In genomic region chr2:18378020-18378653, GRCh38 we compare ENCODE assay signal across 8 cellular contexts.
DNase-seq lines count a peak whose midpoint lies in the region; ATAC-seq and TF ChIP-seq lines count a peak whose summit lies in the region.

No MANE protein-coding gene starts in this region.

- 39% methylated on average over 4 of the region's 4 CpGs for WGBS in SK-N-SH (ENCODE audit: low lambda C conversion rate)

- no peak overlapping the region for H3K4me3 Mint-ChIP-seq in nephron progenitor cell
- H3K4me3 Mint-ChIP-seq in T-helper 17 cell: no peak overlapping the region

- H3K79me2 ChIP-seq in HCT116 (ENCODE audit: insufficient read depth, low read length): no peaks in the 10 kb centered on the region
- H3K79me2 ChIP-seq in SK-N-SH (ENCODE audit: insufficient read depth): no peaks in the 10 kb centered on the region

- H2AFZ ChIP-seq in HCT116 (ENCODE audit: low read depth, low read length, poor library complexity, severe bottlenecking): no peak overlapping the region
- H2AFZ ChIP-seq in SK-N-SH (ENCODE audit: low read depth): no peak overlapping the region

- H3K36me3 Mint-ChIP-seq in nephron progenitor cell (ENCODE audit: low read depth): no peaks in the 10 kb centered on the region
- no peaks in the 10 kb centered on the region for H3K36me3 Mint-ChIP-seq in T-helper 17 cell (ENCODE audit: low read depth)

- H4K20me1 ChIP-seq in HCT116 (ENCODE audit: insufficient read depth): no peaks in the 10 kb centered on the region
- H4K20me1 ChIP-seq in SK-N-SH (ENCODE audit: insufficient read depth): no peaks in the 10 kb centered on the region

- no peaks in the 10 kb centered on the region for H3K9me3 Mint-ChIP-seq in nephron progenitor cell

- no TSS peak for BruUV-seq in HCT116 (replicated peaks; lab: Mats Ljungman, UMichigan)

- H3K9me2 ChIP-seq in HCT116 (ENCODE audit: insufficient read depth) (no peaks in the 10 kb centered on the region), SK-N-SH (no peaks in the 10 kb centered on the region)

- H3K9ac ChIP-seq in HCT116 (ENCODE audit: low read length): no peak overlapping the region
- no peak overlapping the region for H3K9ac ChIP-seq in SK-N-SH

- intact Hi-C loops in HCT116 (cut with micrococcal nuclease): loop anchor here (1.0 to 10.0 kb wide), 3 partner anchors 527 to 907 kb away; no protein-coding TSS in a partner anchor

- H3K27ac ChIP-seq in AG04450 (ENCODE audit: low read depth, low read length) (no peak overlapping the region), HCT116 (ENCODE audit: low read depth, low read length) (no peak overlapping the region), SK-N-SH (ENCODE audit: low read depth in 2 of 2, low read length in 1 of 2) (no peak overlapping the region)

- H3K27ac Mint-ChIP-seq in nephron progenitor cell (no peak overlapping the region), T-helper 17 cell (no peak overlapping the region)

- no peak for TF ChIP-seq EP300 in SK-N-SH (IDR thresholded peaks at IDR 0.05; ENCODE audit: borderline replicate concordance in 1 of 2, low read depth in 1 of 2, low read length in 1 of 2)

- no peak overlapping the region for H3K4me2 ChIP-seq in HCT116 (ENCODE audit: low read length)
- H3K4me2 ChIP-seq in SK-N-SH: no peak overlapping the region

- H3K4me3 ChIP-seq in AG04450 (ENCODE audit: low read depth, low read length) (no peak overlapping the region), GM12865 (ENCODE audit: low read depth, low read length) (no peak overlapping the region), HCT116 (replicated peaks in 1 of 2; ENCODE audit: low read depth in 1 of 2, low read length in 2 of 2) (no peak overlapping the region), SK-N-SH (ENCODE audit: low read depth in 2 of 2, low read length in 1 of 2) (no peak overlapping the region; a peak in 1 of 4 replicates)

- H3K4me1 Mint-ChIP-seq in nephron progenitor cell (peaks cover 9% of the 10 kb centered on the region), T-helper 17 cell (peaks cover 2% of the 10 kb centered on the region)

- DNase-seq in AG04450 (ENCODE audit: low read depth, low spot score) (no peak), GM12865 (ENCODE audit: low read depth) (peak; percentile 37), HCT116 (ENCODE audit: low read depth, low spot score) (peak; percentile 19), M059J (ENCODE audit: low read depth) (peak; percentile 50), SK-N-SH (peak; percentile 62), fibroblast of gingiva (ENCODE audit: low read depth) (peak; percentile 16), nephron progenitor cell (peak; percentile 55), T-helper 17 cell (no peak)

- TF ChIP-seq RAD21 in HCT116 (IDR thresholded peaks at IDR 0.05; ENCODE audit: low read depth): peak; percentile 76
- peak; percentile 86 for TF ChIP-seq RAD21 in SK-N-SH (IDR thresholded peaks at IDR 0.05; ENCODE audit: low read length)

- RAD21 ChIA-PET in HCT116 (lab: Charles Lee; ENCODE audit: low non-redundant PET in 1 of 2, low total read pairs in 2 of 2, uncharacterized antibody in 2 of 2, unreplicated experiment in 2 of 2): no interaction called here

- CTCF ChIA-PET in AG04450 (lab: Charles Lee): interaction anchor here (0.6 to 4.6 kb wide), 50 partner anchors 9 to 908 kb away, joined by 3 to 32 read pairs (median 5); no protein-coding TSS in a partner anchor
- CTCF ChIA-PET in HCT116 (lab: Charles Lee): interaction anchor here (0.6 to 2.0 kb wide), 9 partner anchors 8 to 983 kb away, joined by 3 to 10 read pairs (median 3); no protein-coding TSS in a partner anchor
- CTCF ChIA-PET in SK-N-SH (lab: Yijun Ruan, JAX): interaction anchor here (0.6 to 5.9 kb wide), 26 partner anchors 8 to 1475 kb away, joined by 3 to 69 read pairs (median 5); partner anchors contain the start of gene KCNS3

- H3K36me3 ChIP-seq in HCT116 (ENCODE audit: control insufficient read depth in 1 of 2, insufficient read depth in 2 of 2, low read length in 2 of 2): no peaks in the 10 kb centered on the region
- H3K36me3 ChIP-seq in SK-N-SH (replicated peaks in 1 of 2; ENCODE audit: control insufficient read depth in 1 of 2, insufficient read depth in 2 of 2, low read length in 1 of 2): no peaks in the 10 kb centered on the region

- ATAC-seq in HCT116: peak; percentile 84
- no peak for ATAC-seq in T-helper 17 cell

- H3K9me3 ChIP-seq in AG04450 (ENCODE audit: control insufficient read depth, insufficient read depth, low read length) (no peaks in the 10 kb centered on the region), HCT116 (ENCODE audit: control insufficient read depth in 1 of 2, insufficient read depth in 1 of 2, low read depth in 1 of 2, low read length in 2 of 2) (no peaks in the 10 kb centered on the region), SK-N-SH (no peaks in the 10 kb centered on the region), T-helper 17 cell (ENCODE audit: control insufficient read depth, low read length, poor library complexity, severe bottlenecking) (no peaks in the 10 kb centered on the region)

- TF ChIP-seq CTCF in AG04450 (IDR thresholded peaks at IDR 0.05; ENCODE audit: low read depth, low read length): peak; percentile 87
- TF ChIP-seq CTCF in GM12865 (IDR thresholded peaks at IDR 0.05; ENCODE audit: insufficient read depth, low read depth, low read length, missing control alignments): peak; percentile 75
- TF ChIP-seq CTCF in HCT116 (IDR thresholded peaks at IDR 0.05 in 2 of 3, conservative IDR thresholded peaks at IDR 0.05 in 1 of 3; ENCODE audit: borderline replicate concordance in 1 of 3, insufficient read depth in 1 of 3, low read depth in 2 of 3, low read length in 2 of 3): peak; percentile 63 to 84 (median 74); a peak in 5 of 6 replicates
- peak; percentile 98 for TF ChIP-seq CTCF in SK-N-SH (IDR thresholded peaks at IDR 0.05)
- TF ChIP-seq CTCF in nephron progenitor cell (IDR thresholded peaks at IDR 0.05): peak; percentile 87

- H3K4me1 ChIP-seq in HCT116 (ENCODE audit: control insufficient read depth in 1 of 2, insufficient read depth in 2 of 2, low read length in 2 of 2): no peaks in the 10 kb centered on the region
- no peaks in the 10 kb centered on the region for H3K4me1 ChIP-seq in SK-N-SH (ENCODE audit: control insufficient read depth in 1 of 2, insufficient read depth in 2 of 2, low read depth in 1 of 2, low read length in 1 of 2)

- no peaks in the 10 kb centered on the region for H3K27me3 ChIP-seq in AG04450 (ENCODE audit: control insufficient read depth, insufficient read depth, low read length)
- H3K27me3 ChIP-seq in HCT116 (ENCODE audit: insufficient read depth, low read length): peaks cover 29% of the 10 kb centered on the region
- peaks cover 12% of the 10 kb centered on the region; the same call in 1 of the 2 replicates for H3K27me3 ChIP-seq in SK-N-SH (ENCODE audit: insufficient read depth)

- POLR2A ChIA-PET in AG04450 (lab: Yijun Ruan, JAX): no interaction called here
- POLR2A ChIA-PET in HCT116 (lab: Charles Lee): no interaction called here
- POLR2A ChIA-PET in SK-N-SH (lab: Yijun Ruan, JAX): no interaction called here

- H3K27me3 Mint-ChIP-seq in nephron progenitor cell (ENCODE audit: low read depth, poor library complexity) (peaks cover 14% of the 10 kb centered on the region), T-helper 17 cell (peaks cover 29% of the 10 kb centered on the region)

- no peak for TF ChIP-seq POLR2A in HCT116 (IDR thresholded peaks at IDR 0.05; ENCODE audit: borderline replicate concordance, extremely low read depth, insufficient read depth, insufficient read length)

- no peaks in the 10 kb centered on the region for H3F3A ChIP-seq in SK-N-SH (replicated peaks; ENCODE audit: insufficient read depth)

TF ChIP-seq in HCT116, 20 proteins besides CTCF, POLR2A, EP300 and RAD21 (continues in another document):
- TF ChIP-seq ATF3 (IDR thresholded peaks at IDR 0.05): no peak
- no peak for TF ChIP-seq JUND (IDR thresholded peaks at IDR 0.05)
- TF ChIP-seq EZH2 (IDR thresholded peaks at IDR 0.05): no peak
- no peak for TF ChIP-seq MAX (IDR thresholded peaks at IDR 0.05)
- no peak for TF ChIP-seq SRF (IDR thresholded peaks at IDR 0.05; ENCODE audit: low read depth)
- TF ChIP-seq FOSL1 (IDR thresholded peaks at IDR 0.05; ENCODE audit: low read depth): no peak
- no peak for TF ChIP-seq YY1 (IDR thresholded peaks at IDR 0.05; ENCODE audit: extremely low read depth, insufficient replicate concordance, low read depth, low read length)
- no peak for TF ChIP-seq CBX3 (IDR thresholded peaks at IDR 0.05; ENCODE audit: low read depth)
- no peak for TF ChIP-seq TCF7L2 (IDR thresholded peaks at IDR 0.05; ENCODE audit: borderline replicate concordance, extremely low read depth, insufficient read depth, insufficient read length)

TF ChIP-seq in SK-N-SH, 30 proteins besides CTCF, POLR2A, EP300 and RAD21:
- TF ChIP-seq RFX5 (IDR thresholded peaks at IDR 0.05; ENCODE audit: low read length): no peak
- peak; percentile 79 for TF ChIP-seq SMC3 (IDR thresholded peaks at IDR 0.05; ENCODE audit: low read depth, low read length)

Comparison
In these comparisons a context has a peak if more than half of its experiments do, and no peak if none do; other contexts are left out.
1. DNase-seq: peak in GM12865 (single experiment), HCT116 (single experiment), M059J (single experiment), SK-N-SH (single experiment), fibroblast of gingiva (single experiment) and nephron progenitor cell (single experiment); none in AG04450 (single experiment) and T-helper 17 cell (0 of 3).
2. Peak in every context shown above with its lines, with median percentiles within 50 percentile points of each other: CTCF ChIP-seq.